26 cellular contexts compared by ENCODE assay signal in genomic region chr2:207260947-207261346, GRCh38.
"Had no signal": no experiment of that assay in that cellular context is flagged by ENCODE, and none has a peak within 500 bp of the region (broad histone marks: within the 10 kb centered on the region; RNA-seq: fewer than 3 reads in every experiment).

No MANE protein-coding gene starts in this region.

- H3K27me3 ChIP-seq: adrenal gland, breast epithelium, colonic mucosa, dorsolateral prefrontal cortex, gastroesophageal sphincter, tibial nerve had no signal

- H3K4me1 Mint-ChIP-seq: immature natural killer cell; stimulated activated effector memory CD8-positive, alpha-beta T cell treated with anti-CD3 and anti-CD28 coated beads, Interleukin-12 subunit alpha, Interleukin-12 subunit beta, amount 100 ng/mL, for 72 hours; stimulated activated naive CD8-positive, alpha-beta T cell treated with anti-CD3 and anti-CD28 coated beads, Interleukin-15, amount 100 ng/mL, for 72 hours had no signal

- H3K4me2 ChIP-seq: hepatocyte had no signal

- FAIRE-seq: endothelial cell of umbilical vein, urothelium cell line had no signal

- H2AFZ ChIP-seq: hepatocyte, parathyroid adenoma had no signal

- H3K79me2 ChIP-seq: hepatocyte, parathyroid adenoma had no signal

- ATAC-seq: activated CD8-positive, alpha-beta T cell treated with anti-CD3 and anti-CD28 coated beads, Interleukin-2, amount 10 ng/mL, durations not matched to agents 7 days and 5 days; activated naive CD4-positive, alpha-beta T cell treated with anti-CD3 and anti-CD28 coated beads, Interleukin-2, amount 50 U/mL, for 72 hours; effector memory CD8-positive, alpha-beta T cell; esophagus mucosa; gastroesophageal sphincter; right cardiac atrium; stimulated activated effector memory CD8-positive, alpha-beta T cell treated with anti-CD3 and anti-CD28 coated beads, Interleukin-12 subunit alpha, Interleukin-12 subunit beta, amount 100 ng/mL, for 72 hours; stimulated activated naive CD8-positive, alpha-beta T cell treated with anti-CD3 and anti-CD28 coated beads, Interleukin-15, amount 100 ng/mL, for 72 hours had no signal

- H3K4me1 ChIP-seq: breast epithelium, colonic mucosa, parathyroid adenoma had no signal

- H3K27me3 Mint-ChIP-seq: activated CD4-positive, alpha-beta T cell treated with anti-CD3 and anti-CD28 coated beads, Interleukin-2, amount 10 ng/mL, durations not matched to agents 7 days and 5 days; stimulated activated naive CD8-positive, alpha-beta T cell treated with anti-CD3 and anti-CD28 coated beads, Interleukin-15, amount 100 ng/mL, for 72 hours had no signal

- H3K4me3 ChIP-seq: adrenal gland, breast epithelium, colonic mucosa, dorsolateral prefrontal cortex, gastroesophageal sphincter, hepatocyte, left ventricle myocardium inferior, tibial nerve had no signal

- H3K27ac Mint-ChIP-seq: activated CD4-positive, alpha-beta T cell treated with anti-CD3 and anti-CD28 coated beads, Interleukin-2, amount 10 ng/mL, durations not matched to agents 7 days and 5 days; activated CD8-positive, alpha-beta T cell treated with anti-CD3 and anti-CD28 coated beads, Interleukin-2, amount 10 ng/mL, durations not matched to agents 7 days and 5 days; activated naive CD4-positive, alpha-beta T cell treated with anti-CD3 and anti-CD28 coated beads, Interleukin-2, amount 50 U/mL, for 72 hours; immature natural killer cell; nephron; stimulated activated effector memory CD8-positive, alpha-beta T cell treated with anti-CD3 and anti-CD28 coated beads, Interleukin-12 subunit alpha, Interleukin-12 subunit beta, amount 100 ng/mL, for 72 hours; stimulated activated naive CD8-positive, alpha-beta T cell treated with anti-CD3 and anti-CD28 coated beads, Interleukin-15, amount 100 ng/mL, for 72 hours had no signal

- H3K36me3 Mint-ChIP-seq: immature natural killer cell; stimulated activated effector memory CD8-positive, alpha-beta T cell treated with anti-CD3 and anti-CD28 coated beads, Interleukin-12 subunit alpha, Interleukin-12 subunit beta, amount 100 ng/mL, for 72 hours had no signal

- H3K4me3 Mint-ChIP-seq: activated CD4-positive, alpha-beta T cell treated with anti-CD3 and anti-CD28 coated beads, Interleukin-2, amount 10 ng/mL, durations not matched to agents 7 days and 5 days; activated CD8-positive, alpha-beta T cell treated with anti-CD3 and anti-CD28 coated beads, Interleukin-2, amount 10 ng/mL, durations not matched to agents 7 days and 5 days; effector memory CD8-positive, alpha-beta T cell; immature natural killer cell; nephron; stimulated activated effector memory CD8-positive, alpha-beta T cell treated with anti-CD3 and anti-CD28 coated beads, Interleukin-12 subunit alpha, Interleukin-12 subunit beta, amount 100 ng/mL, for 72 hours; stimulated activated naive CD8-positive, alpha-beta T cell treated with anti-CD3 and anti-CD28 coated beads, Interleukin-15, amount 100 ng/mL, for 72 hours had no signal

- H3K27ac ChIP-seq: adrenal gland, breast epithelium, colonic mucosa, hepatocyte, left ventricle myocardium inferior, parathyroid adenoma, tibial nerve, WERI-Rb-1 had no signal

- H3K36me3 ChIP-seq: adrenal gland, breast epithelium, colonic mucosa, gastroesophageal sphincter, left ventricle myocardium inferior, tibial nerve, WERI-Rb-1 had no signal

- H3K9ac ChIP-seq: parathyroid adenoma had no signal

- H3K9me3 ChIP-seq: adrenal gland, breast epithelium, colonic mucosa, gastroesophageal sphincter, left ventricle myocardium inferior, tibial nerve had no signal

- DNase-seq: activated CD4-positive, alpha-beta T cell treated with anti-CD3 and anti-CD28 coated beads, Interleukin-2, amount 10 ng/mL, durations not matched to agents 7 days and 5 days; activated CD4-positive, CD25-positive, alpha-beta regulatory T cell treated with anti-CD3 and anti-CD28 coated beads, Interleukin-2, amount 50 U/mL, for 72 hours; activated CD8-positive, alpha-beta T cell treated with anti-CD3 and anti-CD28 coated beads, Interleukin-2, amount 10 ng/mL, durations not matched to agents 7 days and 5 days; activated T-cell treated with anti-CD3 and anti-CD28 coated beads, Interleukin-2, amount 50 U/mL, for 1 hour; adrenal gland; colonic mucosa; dorsolateral prefrontal cortex; effector memory CD8-positive, alpha-beta T cell; immature natural killer cell; kidney glomerular epithelial cell; left ventricle myocardium inferior; right cardiac atrium; stimulated activated CD4-positive, alpha-beta T cell treated with anti-CD3 and anti-CD28 coated beads, Interleukin-2, amount 100 ng/mL, for 24 hours; stimulated activated naive CD8-positive, alpha-beta T cell treated with anti-CD3 and anti-CD28 coated beads, Interleukin-15, amount 100 ng/mL, for 72 hours; WERI-Rb-1 had no signal

- H3K9me3 Mint-ChIP-seq: immature natural killer cell, nephron had no signal
